8 cellular contexts compared by ENCODE assay signal in the genomic region with DNA sequence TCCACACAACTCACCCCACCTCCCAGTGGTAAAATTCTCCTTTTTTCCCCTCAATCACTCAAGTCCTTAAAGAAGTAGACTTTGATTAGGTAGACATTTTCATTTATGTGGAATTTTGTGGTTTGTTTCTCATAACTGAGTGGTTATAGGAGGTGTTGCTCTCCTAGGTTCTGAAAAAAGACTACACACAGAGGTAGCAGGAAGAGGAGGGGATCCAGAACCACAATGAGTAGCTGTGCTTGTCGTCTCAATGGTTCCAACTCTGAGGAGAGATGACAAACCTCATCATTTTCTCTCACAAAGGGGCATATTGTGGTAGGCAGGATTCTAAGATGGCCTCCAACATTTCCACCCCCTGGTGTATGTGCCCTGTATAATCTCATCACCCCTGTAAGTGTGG. TPM values are rescaled to one million over a fixed set of nuclear protein-coding genes. Genes with fewer than 3 reads are reported as not detected.
DNase-seq lines count a peak whose midpoint lies in the region; ATAC-seq, FAIRE-seq and TF ChIP-seq lines count a peak whose summit lies in the region.
"Not testable (repeated sequence)": the region's sequence is repeated elsewhere in the genome, so short reads cannot be mapped to it uniquely, and the experiment has no call there.
"Had no signal": no experiment of that assay in that cellular context is flagged by ENCODE, and none has a peak within 500 bp of the region (broad histone marks: within the 10 kb centered on the region; RNA-seq: fewer than 3 reads in every experiment).

No MANE protein-coding gene starts in this region.

- CTCF ChIA-PET in A549 (lab: Yijun Ruan, JAX); HEK293 (lab: Yijun Ruan, JAX); SK-N-SH (lab: Yijun Ruan, JAX); GM12878 (lab: Yijun Ruan, JAX): not testable (repeated sequence)

- in situ Hi-C loops in GM12878 (cut with MboI): not testable (repeated sequence)

- SMC1A ChIA-PET in GM12878 (lab: Charles Lee; ENCODE audit: uncharacterized antibody, unreplicated experiment): not testable (repeated sequence)

- H3F3A ChIP-seq in SK-N-SH (replicated peaks; ENCODE audit: insufficient read depth): not testable (repeated sequence)

- not testable (repeated sequence) for H3K27me3 ChIP-seq in SK-N-SH (ENCODE audit: insufficient read depth); GM12878 (replicated peaks in 1 of 2; ENCODE audit: control insufficient read depth in 2 of 2, insufficient read depth in 2 of 2, low read length in 1 of 2)

- intact Hi-C loops in GM12878 (cut with micrococcal nuclease; ENCODE audit: unreplicated experiment): not testable (repeated sequence)

- BruUV-seq in GM12878 (replicated peaks; lab: Mats Ljungman, UMichigan): not testable (repeated sequence)

- TF ChIP-seq EP300 in A549 (IDR thresholded peaks at IDR 0.05); SK-N-SH (IDR thresholded peaks at IDR 0.05; ENCODE audit: borderline replicate concordance in 1 of 2, low read depth in 1 of 2, low read length in 1 of 2); GM12878 (IDR thresholded peaks at IDR 0.05; ENCODE audit: borderline replicate concordance in 1 of 2, control insufficient read depth in 1 of 2, low read depth in 2 of 2, low read length in 2 of 2): not testable (repeated sequence)

- H3K4me3 ChIP-seq in A549; HEK293 (ENCODE audit: low read depth, low read length); SK-N-SH (ENCODE audit: low read depth in 2 of 2, low read length in 1 of 2); GM12878: not testable (repeated sequence)

- not testable (repeated sequence) for H2AFZ ChIP-seq in SK-N-SH (ENCODE audit: low read depth); GM12878 (ENCODE audit: control insufficient read depth, low read depth, low read length)

- RAD21 ChIA-PET in GM12878 (lab: Charles Lee; ENCODE audit: unreplicated experiment): not testable (repeated sequence)

- POLR2A ChIA-PET in A549 (lab: Yijun Ruan, JAX); HEK293 (lab: Yijun Ruan, JAX); SK-N-SH (lab: Yijun Ruan, JAX); GM12878 (lab: Charles Lee): not testable (repeated sequence)

- H3K79me2 ChIP-seq in SK-N-SH (ENCODE audit: insufficient read depth); GM12878 (ENCODE audit: control insufficient read depth, insufficient read depth, low read length): not testable (repeated sequence)

- not testable (repeated sequence) for TF ChIP-seq CTCF in A549 (IDR thresholded peaks at IDR 0.05); HEK293 (tag by site-specific recombination; IDR thresholded peaks at IDR 0.05); SK-N-SH (IDR thresholded peaks at IDR 0.05); GM12878 (IDR thresholded peaks at IDR 0.05 in 2 of 3, conservative IDR thresholded peaks at IDR 0.05 in 1 of 3; ENCODE audit: control insufficient read depth in 2 of 3, extremely low read depth in 1 of 3, insufficient read depth in 1 of 3, low read depth in 3 of 3, low read length in 3 of 3)

- H3K27ac ChIP-seq in A549; HEK293 (ENCODE audit: extremely low read depth, low read depth, low read length); SK-N-SH (ENCODE audit: low read depth in 2 of 2, low read length in 1 of 2); GM12878 (ENCODE audit: control insufficient read depth, insufficient read depth): not testable (repeated sequence)

- not testable (repeated sequence) for TF ChIP-seq RAD21 in A549 (conservative IDR thresholded peaks at IDR 0.05 in 1 of 2, IDR thresholded peaks at IDR 0.05 in 1 of 2); SK-N-SH (IDR thresholded peaks at IDR 0.05; ENCODE audit: low read length); GM12878 (IDR thresholded peaks at IDR 0.05; ENCODE audit: insufficient read depth, low read depth, low read length)

- H3K9me3 ChIP-seq in A549; HEK293 (ENCODE audit: control insufficient read depth, insufficient read depth, low read depth, low read length); SK-N-SH; GM12878 (replicated peaks; ENCODE audit: control insufficient read depth, insufficient read depth, low read length): not testable (repeated sequence)

- not testable (repeated sequence) for H3K4me2 ChIP-seq in A549; SK-N-SH; GM12878 (ENCODE audit: control insufficient read depth, insufficient read depth)

- not testable (repeated sequence) for TF ChIP-seq POLR2A in A549 (IDR thresholded peaks at IDR 0.05; ENCODE audit: low read length); GM12878 (IDR thresholded peaks at IDR 0.05; ENCODE audit: low read depth, low read length)

- ATAC-seq in A549, GM12878: not testable (repeated sequence)

- DNase-seq in A549 (ENCODE audit: low read depth in 1 of 2, low spot score in 1 of 2); SK-N-SH; GM12878 (ENCODE audit: low read depth, low spot score): not testable (repeated sequence)
- DNase-seq in ELR (ENCODE audit: low read depth): peak; percentile 15
- DNase-seq in left kidney (ENCODE audit: low read depth, low spot score): peak; percentile 13

- WGBS in A549 (ENCODE audit: missing lambda C conversion rate): 6% methylated on average over 1 of the region's 1 CpG
- WGBS in SK-N-SH (ENCODE audit: low lambda C conversion rate): 6% methylated on average over 1 of the region's 1 CpG
- 0% methylated on average over 1 of the region's 1 CpG for WGBS in GM12878 (ENCODE audit: insufficient coverage, insufficient replicate concordance, low lambda C conversion rate, missing lambda C conversion rate)

- not testable (repeated sequence) for H4K20me1 ChIP-seq in SK-N-SH (ENCODE audit: insufficient read depth); GM12878 (ENCODE audit: control insufficient read depth, insufficient read depth)

- not testable (repeated sequence) for H3K9me2 ChIP-seq in SK-N-SH

- H3K4me1 ChIP-seq in A549; HEK293 (ENCODE audit: control insufficient read depth, insufficient read depth, low read length); SK-N-SH (ENCODE audit: control insufficient read depth in 1 of 2, insufficient read depth in 2 of 2, low read depth in 1 of 2, low read length in 1 of 2); GM12878 (ENCODE audit: control insufficient read depth, insufficient read depth, low read length): not testable (repeated sequence)

- H3K36me3 ChIP-seq in HEK293 (ENCODE audit: control insufficient read depth in 2 of 2, insufficient read depth in 1 of 2, low read length in 2 of 2); SK-N-SH (replicated peaks in 1 of 2; ENCODE audit: control insufficient read depth in 1 of 2, insufficient read depth in 2 of 2, low read length in 1 of 2); GM12878 (ENCODE audit: control insufficient read depth in 2 of 2, insufficient read depth in 2 of 2, low read length in 1 of 2): not testable (repeated sequence)

- H3K9ac ChIP-seq in SK-N-SH; GM12878 (ENCODE audit: control insufficient read depth, insufficient read depth, low read length): not testable (repeated sequence)

- not testable (repeated sequence) for FAIRE-seq in A549 (lab: Jason Lieb, UNC); GM12878 (lab: Jason Lieb, UNC)

RNA-seq across cellular contexts. Expression of a gene that starts 5.1 kb away (rescaled TPM):
- polyA plus RNA-seq in A549 (2011; rRNA removed): not detected in 2 replicates
- not detected in 2 replicates for polyA plus RNA-seq in A549 (2012; cell fraction: cytosol; rRNA removed)
- polyA plus RNA-seq in A549 (2012; cell fraction: nucleus; rRNA removed): not detected in 2 replicates
- polyA plus RNA-seq in A549 (2017; fragmentation: RNase III; extraction: RNeasy Plus Mini Kit Qiagen cat#74134 plus additional on column Dnase treatment): not detected in 3 replicates
- polyA minus RNA-seq in A549 (2011; rRNA and poly(A)+ RNA removed): not detected in 2 replicates
- not detected in 2 replicates for polyA plus RNA-seq in SK-N-SH (2012; rRNA removed)
- polyA plus RNA-seq in SK-N-SH (2012; cell fraction: cytosol; rRNA removed): not detected in 2 replicates
- not detected in 2 replicates for polyA plus RNA-seq in SK-N-SH (2012; cell fraction: nucleus; rRNA removed)
- total RNA-seq in GM12878 (2013; cell fraction: nucleolus; rRNA removed): not detected in 2 replicates
- total RNA-seq in GM12878 (2014; rRNA removed): not detected in 2 replicates
- not detected in 2 replicates for total RNA-seq in GM12878 (2014; rRNA removed; fragmentation: Illumina TruSeq; extraction: Trizol)
- not detected in 2 replicates for total RNA-seq in GM12878 (2021)
- not detected for polyA plus RNA-seq in GM12878 (2011; ENCODE audit: low read depth)
- polyA plus RNA-seq in GM12878 (2011; rRNA removed): not detected in 2 replicates
- polyA plus RNA-seq in GM12878 (2011; cell fraction: cytosol; rRNA removed): not detected in 2 replicates
- polyA plus RNA-seq in GM12878 (2011; cell fraction: nucleus; rRNA removed): not detected in 2 replicates
- polyA plus RNA-seq in GM12878 (2012): not detected in 2 replicates
- polyA plus RNA-seq in GM12878 (2014; fragmentation: Illumina TruSeq; extraction: Trizol): not detected in 2 replicates
- polyA plus RNA-seq in GM12878 (2014; fragmentation: Nextera tagmentation; extraction: Ambion mirVana): not detected
- not detected in 2 replicates for polyA plus RNA-seq in GM12878 (2014; rRNA removed)
- polyA plus RNA-seq in GM12878 (2016; fragmentation: Nextera tagmentation; extraction: Ambion mirVana): not detected
- not detected in 2 replicates for polyA minus RNA-seq in GM12878 (2011; rRNA and poly(A)+ RNA removed)
- not detected in 2 replicates for polyA minus RNA-seq in GM12878 (2011; cell fraction: cytosol; rRNA and poly(A)+ RNA removed)
- polyA minus RNA-seq in GM12878 (2011; cell fraction: nucleus; rRNA and poly(A)+ RNA removed): not detected in 2 replicates
- total RNA-seq: CD8-positive, alpha-beta memory T cell had no signal
- polyA plus RNA-seq: CD14-positive monocyte; CD8-positive, alpha-beta memory T cell had no signal
